ENCODE assay signal across 12 cellular contexts in the genomic region with DNA sequence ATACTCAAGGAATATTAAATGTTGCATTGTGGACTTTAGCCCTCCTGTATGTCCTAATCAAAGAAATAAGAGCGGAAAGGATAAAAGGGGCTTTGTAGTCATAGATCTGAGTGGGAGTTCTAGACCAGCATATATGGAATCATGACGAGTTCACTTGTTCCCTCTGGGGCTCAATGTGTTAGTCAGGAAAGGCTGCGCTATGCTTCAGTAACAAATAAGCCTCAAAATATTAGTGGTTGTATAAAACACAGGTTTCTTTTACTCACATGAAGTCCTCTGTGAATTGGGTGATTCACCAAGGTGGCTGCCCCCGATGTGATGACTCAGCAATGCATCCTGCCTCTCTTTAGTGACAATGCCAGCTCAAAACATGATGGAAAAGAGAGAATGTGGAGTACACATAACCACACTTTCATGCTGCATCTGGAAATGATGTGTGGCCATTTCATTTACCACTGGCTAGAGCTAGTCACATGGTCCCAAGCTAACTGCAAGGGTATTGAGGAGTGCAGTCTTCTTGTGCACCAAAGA.
"Had no signal": no experiment of that assay in that cellular context is flagged by ENCODE, and none has a peak within 500 bp of the region (broad histone marks: within the 10 kb centered on the region; RNA-seq: fewer than 3 reads in every experiment).

No MANE protein-coding gene starts in this region.

- H3K4me3 Mint-ChIP-seq: endodermal cell, mesothelial cell of epicardium, neural crest cell had no signal

- DNase-seq: activated CD8-positive, alpha-beta memory T cell treated with anti-CD3 and anti-CD28 coated beads, Interleukin-2, amount 50 U/mL, for 4 hours; activated naive CD4-positive, alpha-beta T cell treated with anti-CD3 and anti-CD28 coated beads, Interleukin-2, amount 50 U/mL, for 16 hours; endodermal cell; erythroblast; psoas muscle; stomach; testis; upper lobe of left lung had no signal

- H3K4me3 ChIP-seq: lung, psoas muscle, stomach, testis, upper lobe of left lung had no signal

- H3K4me1 ChIP-seq: psoas muscle, stomach, testis, upper lobe of left lung had no signal

- H3K27me3 ChIP-seq: stomach, testis, upper lobe of left lung had no signal

- H3K4me1 Mint-ChIP-seq: mesothelial cell of epicardium had no signal

- H3K27ac ChIP-seq: psoas muscle, stomach, testis, upper lobe of left lung had no signal

- ATAC-seq: psoas muscle, sciatic nerve had no signal
